In the genomic region with DNA sequence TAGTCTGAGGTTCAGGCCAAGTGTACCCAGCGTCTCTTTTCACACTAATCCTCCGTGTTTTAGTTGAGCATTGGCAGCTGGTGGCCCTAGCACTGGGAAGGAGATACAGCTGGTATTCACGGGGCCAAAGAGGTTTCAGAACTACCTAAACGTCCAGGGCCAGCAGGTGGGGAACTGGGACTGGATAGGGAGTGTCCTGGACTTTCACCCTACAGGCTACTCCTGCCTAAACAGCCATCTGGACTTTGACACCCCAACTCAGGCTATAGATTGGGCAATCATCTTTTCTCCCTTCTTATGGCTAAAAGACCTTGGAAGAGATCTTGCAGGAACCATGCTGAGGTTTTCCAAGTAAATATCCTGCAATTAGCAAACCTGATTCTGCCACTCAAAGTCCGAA, we compare ENCODE assay signal across 1 cellular context.
A peak's percentile ranks its signal among the peaks of the same experiment; 100 is the strongest.
TF ChIP-seq lines count a peak whose summit lies in the region.

No MANE protein-coding gene starts in this region.

TF ChIP-seq in HepG2, 621 proteins besides CTCF, POLR2A, EP300 and RAD21 (continued from another document and continues in another):
- TF ChIP-seq, protein P1, sequence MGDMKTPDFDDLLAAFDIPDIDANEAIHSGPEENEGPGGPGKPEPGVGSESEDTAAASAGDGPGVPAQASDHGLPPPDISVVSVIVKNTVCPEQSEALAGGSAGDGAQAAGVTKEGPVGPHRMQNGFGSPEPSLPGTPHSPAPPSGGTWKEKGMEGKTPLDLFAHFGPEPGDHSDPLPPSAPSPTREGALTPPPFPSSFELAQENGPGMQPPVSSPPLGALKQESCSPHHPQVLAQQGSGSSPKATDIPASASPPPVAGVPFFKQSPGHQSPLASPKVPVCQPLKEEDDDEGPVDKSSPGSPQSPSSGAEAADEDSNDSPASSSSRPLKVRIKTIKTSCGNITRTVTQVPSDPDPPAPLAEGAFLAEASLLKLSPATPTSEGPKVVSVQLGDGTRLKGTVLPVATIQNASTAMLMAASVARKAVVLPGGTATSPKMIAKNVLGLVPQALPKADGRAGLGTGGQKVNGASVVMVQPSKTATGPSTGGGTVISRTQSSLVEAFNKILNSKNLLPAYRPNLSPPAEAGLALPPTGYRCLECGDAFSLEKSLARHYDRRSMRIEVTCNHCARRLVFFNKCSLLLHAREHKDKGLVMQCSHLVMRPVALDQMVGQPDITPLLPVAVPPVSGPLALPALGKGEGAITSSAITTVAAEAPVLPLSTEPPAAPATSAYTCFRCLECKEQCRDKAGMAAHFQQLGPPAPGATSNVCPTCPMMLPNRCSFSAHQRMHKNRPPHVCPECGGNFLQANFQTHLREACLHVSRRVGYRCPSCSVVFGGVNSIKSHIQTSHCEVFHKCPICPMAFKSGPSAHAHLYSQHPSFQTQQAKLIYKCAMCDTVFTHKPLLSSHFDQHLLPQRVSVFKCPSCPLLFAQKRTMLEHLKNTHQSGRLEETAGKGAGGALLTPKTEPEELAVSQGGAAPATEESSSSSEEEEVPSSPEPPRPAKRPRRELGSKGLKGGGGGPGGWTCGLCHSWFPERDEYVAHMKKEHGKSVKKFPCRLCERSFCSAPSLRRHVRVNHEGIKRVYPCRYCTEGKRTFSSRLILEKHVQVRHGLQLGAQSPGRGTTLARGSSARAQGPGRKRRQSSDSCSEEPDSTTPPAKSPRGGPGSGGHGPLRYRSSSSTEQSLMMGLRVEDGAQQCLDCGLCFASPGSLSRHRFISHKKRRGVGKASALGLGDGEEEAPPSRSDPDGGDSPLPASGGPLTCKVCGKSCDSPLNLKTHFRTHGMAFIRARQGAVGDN (CRISPR knock-in tag; IDR thresholded peaks at IDR 0.05) = no peak
- TF ChIP-seq POLR2AphosphoS5 (IDR thresholded peaks at IDR 0.05; ENCODE audit: low read depth, low read length) (no peak), ZNF605 (CRISPR knock-in tag; IDR thresholded peaks at IDR 0.05) (no peak), ZNF350 (CRISPR knock-in tag; IDR thresholded peaks at IDR 0.05; ENCODE audit: borderline replicate concordance, low read depth) (no peak), FOXJ3 (CRISPR knock-in tag; IDR thresholded peaks at IDR 0.05; ENCODE audit: borderline replicate concordance) (no peak), STAG1 (CRISPR knock-in tag; IDR thresholded peaks at IDR 0.05) (peak; percentile 32), ZBTB21 (CRISPR knock-in tag; IDR thresholded peaks at IDR 0.05) (no peak), BRF2 (CRISPR knock-in tag; IDR thresholded peaks at IDR 0.05) (no peak), TP53 (CRISPR knock-in tag; conservative IDR thresholded peaks at IDR 0.05) (no peak), SNAPC4 (CRISPR knock-in tag; IDR thresholded peaks at IDR 0.05) (no peak), MXI1 (IDR thresholded peaks at IDR 0.05; ENCODE audit: borderline replicate concordance, low read depth, low read length) (no peak), ZNF644 (CRISPR knock-in tag; IDR thresholded peaks at IDR 0.05; ENCODE audit: low read depth) (0 out of 2 replicates have a peak, but pooled peaks have one; percentile 18), TFAP4 (IDR thresholded peaks at IDR 0.05; ENCODE audit: borderline replicate concordance, low read depth) (no peak), ZBTB49 (CRISPR knock-in tag; IDR thresholded peaks at IDR 0.05; ENCODE audit: borderline replicate concordance) (no peak), ZNF230 (CRISPR knock-in tag; IDR thresholded peaks at IDR 0.05) (no peak), MEF2D (CRISPR knock-in tag; IDR thresholded peaks at IDR 0.05) (no peak), SRF (IDR thresholded peaks at IDR 0.05; ENCODE audit: low read depth, low read length) (no peak), ZNF770 (CRISPR knock-in tag; IDR thresholded peaks at IDR 0.05) (no peak), CEBPG (CRISPR knock-in tag; IDR thresholded peaks at IDR 0.05) (peak; percentile 83), ZNF496 (CRISPR knock-in tag; IDR thresholded peaks at IDR 0.05; ENCODE audit: insufficient replicate concordance) (no peak), HNF4G (IDR thresholded peaks at IDR 0.05; ENCODE audit: borderline replicate concordance, low read depth, low read length) (peak; percentile 86), HNF4G (CRISPR knock-in tag; IDR thresholded peaks at IDR 0.05; ENCODE audit: borderline replicate concordance, low read depth) (peak; percentile 64; the same call in 1 of the 2 replicates), CEBPB (IDR thresholded peaks at IDR 0.05; ENCODE audit: borderline replicate concordance, low read depth, low read length) (peak; percentile 71), ZNF124 (CRISPR knock-in tag; IDR thresholded peaks at IDR 0.05) (no peak)
- TF ChIP-seq, protein P2, sequence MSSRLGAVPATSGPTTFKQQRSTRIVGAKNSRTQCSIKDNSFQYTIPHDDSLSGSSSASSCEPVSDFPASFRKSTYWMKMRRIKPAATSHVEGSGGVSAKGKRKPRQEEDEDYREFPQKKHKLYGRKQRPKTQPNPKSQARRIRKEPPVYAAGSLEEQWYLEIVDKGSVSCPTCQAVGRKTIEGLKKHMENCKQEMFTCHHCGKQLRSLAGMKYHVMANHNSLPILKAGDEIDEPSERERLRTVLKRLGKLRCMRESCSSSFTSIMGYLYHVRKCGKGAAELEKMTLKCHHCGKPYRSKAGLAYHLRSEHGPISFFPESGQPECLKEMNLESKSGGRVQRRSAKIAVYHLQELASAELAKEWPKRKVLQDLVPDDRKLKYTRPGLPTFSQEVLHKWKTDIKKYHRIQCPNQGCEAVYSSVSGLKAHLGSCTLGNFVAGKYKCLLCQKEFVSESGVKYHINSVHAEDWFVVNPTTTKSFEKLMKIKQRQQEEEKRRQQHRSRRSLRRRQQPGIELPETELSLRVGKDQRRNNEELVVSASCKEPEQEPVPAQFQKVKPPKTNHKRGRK (CRISPR knock-in tag; IDR thresholded peaks at IDR 0.05) = no peak
- TF ChIP-seq, protein P3, sequence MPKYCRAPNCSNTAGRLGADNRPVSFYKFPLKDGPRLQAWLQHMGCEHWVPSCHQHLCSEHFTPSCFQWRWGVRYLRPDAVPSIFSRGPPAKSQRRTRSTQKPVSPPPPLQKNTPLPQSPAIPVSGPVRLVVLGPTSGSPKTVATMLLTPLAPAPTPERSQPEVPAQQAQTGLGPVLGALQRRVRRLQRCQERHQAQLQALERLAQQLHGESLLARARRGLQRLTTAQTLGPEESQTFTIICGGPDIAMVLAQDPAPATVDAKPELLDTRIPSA (CRISPR knock-in tag; IDR thresholded peaks at IDR 0.05; ENCODE audit: borderline replicate concordance) = no peak
- TF ChIP-seq, protein P4, sequence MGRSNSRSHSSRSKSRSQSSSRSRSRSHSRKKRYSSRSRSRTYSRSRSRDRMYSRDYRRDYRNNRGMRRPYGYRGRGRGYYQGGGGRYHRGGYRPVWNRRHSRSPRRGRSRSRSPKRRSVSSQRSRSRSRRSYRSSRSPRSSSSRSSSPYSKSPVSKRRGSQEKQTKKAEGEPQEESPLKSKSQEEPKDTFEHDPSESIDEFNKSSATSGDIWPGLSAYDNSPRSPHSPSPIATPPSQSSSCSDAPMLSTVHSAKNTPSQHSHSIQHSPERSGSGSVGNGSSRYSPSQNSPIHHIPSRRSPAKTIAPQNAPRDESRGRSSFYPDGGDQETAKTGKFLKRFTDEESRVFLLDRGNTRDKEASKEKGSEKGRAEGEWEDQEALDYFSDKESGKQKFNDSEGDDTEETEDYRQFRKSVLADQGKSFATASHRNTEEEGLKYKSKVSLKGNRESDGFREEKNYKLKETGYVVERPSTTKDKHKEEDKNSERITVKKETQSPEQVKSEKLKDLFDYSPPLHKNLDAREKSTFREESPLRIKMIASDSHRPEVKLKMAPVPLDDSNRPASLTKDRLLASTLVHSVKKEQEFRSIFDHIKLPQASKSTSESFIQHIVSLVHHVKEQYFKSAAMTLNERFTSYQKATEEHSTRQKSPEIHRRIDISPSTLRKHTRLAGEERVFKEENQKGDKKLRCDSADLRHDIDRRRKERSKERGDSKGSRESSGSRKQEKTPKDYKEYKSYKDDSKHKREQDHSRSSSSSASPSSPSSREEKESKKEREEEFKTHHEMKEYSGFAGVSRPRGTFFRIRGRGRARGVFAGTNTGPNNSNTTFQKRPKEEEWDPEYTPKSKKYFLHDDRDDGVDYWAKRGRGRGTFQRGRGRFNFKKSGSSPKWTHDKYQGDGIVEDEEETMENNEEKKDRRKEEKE (IDR thresholded peaks at IDR 0.05) = no peak
- TF ChIP-seq, protein P5, sequence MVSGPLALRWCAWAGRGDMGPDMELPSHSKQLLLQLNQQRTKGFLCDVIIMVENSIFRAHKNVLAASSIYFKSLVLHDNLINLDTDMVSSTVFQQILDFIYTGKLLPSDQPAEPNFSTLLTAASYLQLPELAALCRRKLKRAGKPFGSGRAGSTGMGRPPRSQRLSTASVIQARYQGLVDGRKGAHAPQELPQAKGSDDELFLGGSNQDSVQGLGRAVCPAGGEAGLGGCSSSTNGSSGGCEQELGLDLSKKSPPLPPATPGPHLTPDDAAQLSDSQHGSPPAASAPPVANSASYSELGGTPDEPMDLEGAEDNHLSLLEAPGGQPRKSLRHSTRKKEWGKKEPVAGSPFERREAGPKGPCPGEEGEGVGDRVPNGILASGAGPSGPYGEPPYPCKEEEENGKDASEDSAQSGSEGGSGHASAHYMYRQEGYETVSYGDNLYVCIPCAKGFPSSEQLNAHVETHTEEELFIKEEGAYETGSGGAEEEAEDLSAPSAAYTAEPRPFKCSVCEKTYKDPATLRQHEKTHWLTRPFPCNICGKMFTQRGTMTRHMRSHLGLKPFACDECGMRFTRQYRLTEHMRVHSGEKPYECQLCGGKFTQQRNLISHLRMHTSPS (CRISPR knock-in tag; IDR thresholded peaks at IDR 0.05; ENCODE audit: low read depth) = no peak
